10 cellular contexts compared by ENCODE assay signal in genomic region chr20:38433304-38433972, GRCh38. TPM values are rescaled to one million over a fixed set of nuclear protein-coding genes. Genes with fewer than 3 reads are reported as not detected.
A peak's percentile ranks its signal among the peaks of the same experiment; 100 is the strongest.
DNase-seq lines count a peak whose midpoint lies in the region; ATAC-seq and TF ChIP-seq lines count a peak whose summit lies in the region.
"Had no signal": no experiment of that assay in that cellular context is flagged by ENCODE, and none has a peak within 500 bp of the region (broad histone marks: within the 10 kb centered on the region; RNA-seq: fewer than 3 reads in every experiment).

No MANE protein-coding gene starts in this region.

- DNase-seq in DND-41 (no peak), NT2/D1 (ENCODE audit: low read depth, low spot score) (no peak), neural progenitor cell (ENCODE audit: low spot score) (no peak), GOT3 (lab: John Stamatoyannopoulos, UW) (no peak), NCI-H2029 treated with DMSO at 0.1 percent for 48 hours (lab: John Stamatoyannopoulos, UW) (no peak), sigmoid colon (no peak), mucosa of descending colon (no peak)
- DNase-seq: NCI-H1092 treated with DMSO at 0.1 percent for 48 hours had no signal

- peak overlapping the region; percentile 97 for H3K4me3 Mint-ChIP-seq in neural progenitor cell

- H3K27me3 ChIP-seq in DND-41 (ENCODE audit: insufficient read depth, low read length, poor library complexity), result no peaks in the 10 kb centered on the region
- H3K27me3 ChIP-seq in NT2/D1 (ENCODE audit: insufficient read depth, insufficient read length), result no peaks in the 10 kb centered on the region
- H3K27me3 ChIP-seq in ectodermal cell (ENCODE audit: control insufficient read depth, insufficient read depth, low read length, poor library complexity, severe bottlenecking), result no peaks in the 10 kb centered on the region
- H3K27me3 ChIP-seq in neural progenitor cell, result no peaks in the 10 kb centered on the region
- H3K27me3 ChIP-seq in sigmoid colon, result no peaks in the 10 kb centered on the region
- H3K27me3 ChIP-seq: ovary had no signal

- H3K79me2 ChIP-seq in DND-41 (ENCODE audit: insufficient read depth, low read length) (peaks cover 64% of the 10 kb centered on the region), neural progenitor cell (ENCODE audit: low read depth) (peaks cover 68% of the 10 kb centered on the region)

- H3K27ac ChIP-seq in DND-41 (ENCODE audit: low read length) (peak overlapping the region; percentile 89), ectodermal cell (ENCODE audit: insufficient read depth, low read depth, low read length, poor library complexity, severe bottlenecking) (no peak overlapping the region), neural progenitor cell (no peak overlapping the region), sigmoid colon (peak overlapping the region in 1 of 4 donors; percentile 85)

- H2AFZ ChIP-seq in DND-41 (ENCODE audit: low read depth, low read length) (no peak overlapping the region), neural progenitor cell (replicated peaks) (no peak overlapping the region)

- H3K4me2 ChIP-seq in DND-41 (ENCODE audit: insufficient read depth, low read length), result peak overlapping the region; percentile 91
- peak overlapping the region; percentile 98 for H3K4me2 ChIP-seq in neural progenitor cell

- H3K36me3 ChIP-seq in DND-41 (ENCODE audit: insufficient read depth, low read length) (peaks cover 61% of the 10 kb centered on the region), NT2/D1 (ENCODE audit: insufficient read depth, insufficient read length, low read length) (peaks cover 65% of the 10 kb centered on the region), ectodermal cell (ENCODE audit: control insufficient read depth, insufficient read depth, low read length) (peaks cover 45% of the 10 kb centered on the region), neural progenitor cell (no peaks in the 10 kb centered on the region), sigmoid colon (peaks cover 6 to 56% (median 34%) of the 10 kb centered on the region in 4 donors), mucosa of descending colon (ENCODE audit: low read depth) (peaks cover 2% of the 10 kb centered on the region)
- H3K36me3 ChIP-seq: ovary had no signal

- H4K20me1 ChIP-seq in DND-41 (ENCODE audit: insufficient read depth, low read length) (peaks cover 57% of the 10 kb centered on the region), neural progenitor cell (ENCODE audit: low read depth) (peaks cover 63% of the 10 kb centered on the region)

- H3K9ac ChIP-seq in DND-41 (ENCODE audit: low read depth, low read length) (peak overlapping the region; percentile 83), NT2/D1 (ENCODE audit: insufficient read length, low read depth) (peak overlapping the region; percentile 97), neural progenitor cell (peak overlapping the region; percentile 84)

- intact Hi-C loops in sigmoid colon (cut with DNase I) (no loop called here), mucosa of descending colon (cut with DNase I, micrococcal nuclease) (no loop called here)

- no peak for TF ChIP-seq EP300 in sigmoid colon (IDR thresholded peaks at IDR 0.05)

- H3K9me3 ChIP-seq in DND-41 (ENCODE audit: insufficient read depth, low read length, severe bottlenecking), result no peaks in the 10 kb centered on the region
- H3K9me3 ChIP-seq in NT2/D1 (ENCODE audit: insufficient read depth, low read length), result no peaks in the 10 kb centered on the region
- no peaks in the 10 kb centered on the region for H3K9me3 ChIP-seq in ectodermal cell (ENCODE audit: control insufficient read depth, low read length)
- H3K9me3 ChIP-seq in neural progenitor cell (ENCODE audit: low read depth), result no peaks in the 10 kb centered on the region
- no peaks in the 10 kb centered on the region for H3K9me3 ChIP-seq in sigmoid colon
- H3K9me3 ChIP-seq in mucosa of descending colon, result no peaks in the 10 kb centered on the region
- H3K9me3 ChIP-seq: ovary had no signal

- peaks cover 46% of the 10 kb centered on the region for H3K36me3 Mint-ChIP-seq in neural progenitor cell

- peaks cover 4% of the 10 kb centered on the region for H3F3A ChIP-seq in neural progenitor cell (ENCODE audit: low read depth)

- WGBS in ectodermal cell, 2 experiments, result 89 to 91% methylated on average over 9 of the region's 9 CpGs
- 83 to 89% methylated on average over 9 of the region's 9 CpGs for WGBS in sigmoid colon, 2 donors

- ATAC-seq in DND-41 (ENCODE audit: insufficient read depth, low read depth) (no peak), mucosa of descending colon (no peak)

- peak overlapping the region; percentile 66 to 80; a peak in 3 of 4 replicates for H3K4me3 ChIP-seq in DND-41 (ENCODE audit: low read depth in 1 of 2, low read length in 2 of 2)
- H3K4me3 ChIP-seq in NT2/D1 (ENCODE audit: insufficient read length, low read depth), result peak overlapping the region; percentile 99
- H3K4me3 ChIP-seq in ectodermal cell (ENCODE audit: insufficient read depth, low read depth, low read length), result peak overlapping the region; percentile 97
- peak overlapping the region; percentile 74 for H3K4me3 ChIP-seq in neural progenitor cell
- peak overlapping the region in 2 of 4 donors; percentile 66 to 67 for H3K4me3 ChIP-seq in sigmoid colon
- no peak overlapping the region for H3K4me3 ChIP-seq in mucosa of descending colon

- no peak overlapping the region for H3K27ac Mint-ChIP-seq in neural progenitor cell

- TF ChIP-seq CTCF in DND-41 (IDR thresholded peaks at IDR 0.05; ENCODE audit: borderline replicate concordance, extremely low read depth, low read length, poor library complexity, severe bottlenecking) (no peak), neural progenitor cell (IDR thresholded peaks at IDR 0.05) (no peak), sigmoid colon (IDR thresholded peaks at IDR 0.05) (no peak), mucosa of descending colon (IDR thresholded peaks at IDR 0.05) (no peak)

- peaks cover 59% of the 10 kb centered on the region for H3K4me1 ChIP-seq in DND-41 (ENCODE audit: insufficient read depth, low read length)
- H3K4me1 ChIP-seq in NT2/D1 (ENCODE audit: insufficient read depth, insufficient read length), result peaks cover 22% of the 10 kb centered on the region
- peaks cover 20% of the 10 kb centered on the region for H3K4me1 ChIP-seq in ectodermal cell (ENCODE audit: control insufficient read depth, insufficient read depth, low read length)
- peaks cover 18% of the 10 kb centered on the region for H3K4me1 ChIP-seq in neural progenitor cell
- peaks cover 0 to 15% (median 14%) of the 10 kb centered on the region in 4 donors for H3K4me1 ChIP-seq in sigmoid colon
- H3K4me1 ChIP-seq in mucosa of descending colon (ENCODE audit: low read depth), result peaks cover 6% of the 10 kb centered on the region

- no peaks in the 10 kb centered on the region for H3K9me3 Mint-ChIP-seq in neural progenitor cell

- H3K4me1 Mint-ChIP-seq in neural progenitor cell, result peaks cover 13% of the 10 kb centered on the region

- peaks cover 2% of the 10 kb centered on the region for H3K27me3 Mint-ChIP-seq in neural progenitor cell (ENCODE audit: insufficient read depth, low read depth)

- TF ChIP-seq POLR2A in sigmoid colon (IDR thresholded peaks at IDR 0.05), result no peak

RNA-seq across cellular contexts. Expression of gene SNHG17, which starts 1.7 kb away (rescaled TPM):
- 113 TPM for polyA plus RNA-seq in ectodermal cell (2013, experiment 1 of 4)
- 94.9 TPM for polyA plus RNA-seq in ectodermal cell (2013, experiment 2 of 4)
- polyA plus RNA-seq in ectodermal cell (2013, experiment 3 of 4), result 80.7 TPM
- polyA plus RNA-seq in ectodermal cell (2013, experiment 4 of 4), result 89.6 TPM
- total RNA-seq in neural progenitor cell (ENCODE audit: low replicate concordance) (8.0 and 12.8 TPM in 2 replicates), sigmoid colon (10 to 100 TPM; 11.8 to 20.8 (median 15.6) TPM), mucosa of descending colon (10 to 100 TPM; 25.9 to 28.7 (median 26.3) TPM)
- polyA plus RNA-seq in sigmoid colon, result 10 to 100 TPM in 2 of 3 donors, 1 to 10 TPM in 1; 9.0 to 35.6 (median 21.5) TPM

RNA-seq across cellular contexts. Expression of gene RALGAPB, which starts 39.2 kb away (rescaled TPM):
- 33.7 TPM for polyA plus RNA-seq in ectodermal cell (2013, experiment 1 of 4)
- polyA plus RNA-seq in ectodermal cell (2013, experiment 2 of 4), result 32.7 TPM
- 23.1 TPM for polyA plus RNA-seq in ectodermal cell (2013, experiment 3 of 4)
- polyA plus RNA-seq in ectodermal cell (2013, experiment 4 of 4), result 27.2 TPM
- total RNA-seq in neural progenitor cell (ENCODE audit: low replicate concordance) (27.3 and 39.1 TPM in 2 replicates), sigmoid colon (10 to 100 TPM; 29.3 to 37.9 (median 31.5) TPM), mucosa of descending colon (10 to 100 TPM; 37.7 to 44.1 (median 43.0) TPM)
- 10 to 100 TPM in 1 of 3 donors, 1 to 10 TPM in 2; 7.2 to 14.7 (median 7.9) TPM for polyA plus RNA-seq in sigmoid colon
